Comparison of ENCODE assay signal across 29 cellular contexts in genomic region chr20:824916-825315, GRCh38. TPM values are rescaled to one million over a fixed set of nuclear protein-coding genes. Genes with fewer than 3 reads are reported as not detected.
"Had no signal": no experiment of that assay in that cellular context is flagged by ENCODE, and none has a peak within 500 bp of the region (broad histone marks: within the 10 kb centered on the region; RNA-seq: fewer than 3 reads in every experiment).

No MANE protein-coding gene starts in this region.

- H3K27ac Mint-ChIP-seq: activated CD8-positive, alpha-beta T cell treated with anti-CD3 and anti-CD28 coated beads, Interleukin-2, amount 10 ng/mL, durations not matched to agents 7 days and 5 days; activated naive CD4-positive, alpha-beta T cell treated with anti-CD3 and anti-CD28 coated beads, Interleukin-2, amount 10 ng/mL, durations not matched to agents 7 days and 5 days; activated naive CD8-positive, alpha-beta T cell treated with anti-CD3 and anti-CD28 coated beads, Interleukin-2, amount 50 U/mL, for 24 hours; activated T-cell treated with anti-CD3 and anti-CD28 coated beads, Interleukin-2, amount 50 U/mL, for 24 hours; endodermal cell; immature natural killer cell; stimulated activated memory B cell treated with anti-CD40 and anti-IgM and Interleukin-4, amounts not matched to agents 10 μg/mL and 1 μg/mL and 100 μg/mL, for 72 hours; stimulated activated naive CD8-positive, alpha-beta T cell treated with anti-CD3 and anti-CD28 coated beads, Interleukin-15, amount 100 ng/mL, for 72 hours; T-helper 1 cell treated with Interleukin-12 subunit alpha and Interleukin-12 subunit beta and Interleukin-4 antibody, amounts not matched to agents 30 μg/mL and 1 μg/mL, for 36 hours had no signal

- H3K27ac ChIP-seq: heart left ventricle, suprapubic skin, tibial artery, WERI-Rb-1 had no signal

- H3K4me1 ChIP-seq: suprapubic skin, tibial artery had no signal

- H3K4me3 ChIP-seq: heart left ventricle, suprapubic skin, tibial artery had no signal

- H3K4me3 Mint-ChIP-seq: activated CD8-positive, alpha-beta T cell treated with anti-CD3 and anti-CD28 coated beads, Interleukin-2, amount 10 ng/mL, durations not matched to agents 7 days and 5 days; activated naive CD4-positive, alpha-beta T cell treated with anti-CD3 and anti-CD28 coated beads, Interleukin-2, amount 10 ng/mL, durations not matched to agents 7 days and 5 days; activated naive CD8-positive, alpha-beta T cell treated with anti-CD3 and anti-CD28 coated beads, Interleukin-2, amount 50 U/mL, for 24 hours; activated T-cell treated with anti-CD3 and anti-CD28 coated beads, Interleukin-2, amount 50 U/mL, for 24 hours; endodermal cell; immature natural killer cell; naive thymus-derived CD8-positive, alpha-beta T cell; neural crest cell; stimulated activated memory B cell treated with anti-CD40 and anti-IgM and Interleukin-4, amounts not matched to agents 10 μg/mL and 1 μg/mL and 100 μg/mL, for 72 hours; stimulated activated naive CD8-positive, alpha-beta T cell treated with anti-CD3 and anti-CD28 coated beads, Interleukin-15, amount 100 ng/mL, for 72 hours; T-helper 1 cell treated with Interleukin-12 subunit alpha and Interleukin-12 subunit beta and Interleukin-4 antibody, amounts not matched to agents 30 μg/mL and 1 μg/mL, for 36 hours had no signal

- H3K9me3 Mint-ChIP-seq: activated naive CD4-positive, alpha-beta T cell treated with anti-CD3 and anti-CD28 coated beads, Interleukin-2, amount 10 ng/mL, durations not matched to agents 7 days and 5 days; activated naive CD8-positive, alpha-beta T cell treated with anti-CD3 and anti-CD28 coated beads, Interleukin-2, amount 50 U/mL, for 24 hours; activated T-cell treated with anti-CD3 and anti-CD28 coated beads, Interleukin-2, amount 50 U/mL, for 24 hours; immature natural killer cell; naive thymus-derived CD8-positive, alpha-beta T cell; neural crest cell; stimulated activated memory B cell treated with anti-CD40 and anti-IgM and Interleukin-4, amounts not matched to agents 10 μg/mL and 1 μg/mL and 100 μg/mL, for 72 hours; stimulated activated naive CD8-positive, alpha-beta T cell treated with anti-CD3 and anti-CD28 coated beads, Interleukin-15, amount 100 ng/mL, for 72 hours; T-helper 1 cell treated with Interleukin-12 subunit alpha and Interleukin-12 subunit beta and Interleukin-4 antibody, amounts not matched to agents 30 μg/mL and 1 μg/mL, for 36 hours had no signal

- H3K9me3 ChIP-seq: heart left ventricle, suprapubic skin, tibial artery had no signal

- H3K4me1 Mint-ChIP-seq: activated naive CD4-positive, alpha-beta T cell treated with anti-CD3 and anti-CD28 coated beads, Interleukin-2, amount 10 ng/mL, durations not matched to agents 7 days and 5 days had no signal

- H3K36me3 ChIP-seq: heart left ventricle, suprapubic skin, tibial artery, WERI-Rb-1 had no signal

- H3K27me3 ChIP-seq: heart left ventricle, suprapubic skin, tibial artery had no signal

- DNase-seq: activated CD4-positive, alpha-beta T cell treated with anti-CD3 and anti-CD28 coated beads, Interleukin-2, amount 50 U/mL, for 1 hour; activated CD8-positive, alpha-beta T cell treated with anti-CD3 and anti-CD28 coated beads, Interleukin-2, amount 10 ng/mL, durations not matched to agents 7 days and 5 days; activated gamma-delta T cell; activated naive CD4-positive, alpha-beta T cell treated with anti-CD3 and anti-CD28 coated beads, Interleukin-2, amount 10 ng/mL, durations not matched to agents 7 days and 5 days; activated naive CD8-positive, alpha-beta T cell treated with anti-CD3 and anti-CD28 coated beads, Interleukin-2, amount 50 U/mL, for 24 hours; activated T-cell treated with anti-CD3 and anti-CD28 coated beads, Interleukin-2, amount 50 U/mL, for 24 hours; amygdala; caudate nucleus; endodermal cell; foreskin fibroblast; heart left ventricle; hypothalamus; immature natural killer cell; midbrain; naive thymus-derived CD8-positive, alpha-beta T cell; occipital lobe; right cardiac atrium; stimulated activated CD4-positive, alpha-beta T cell treated with anti-CD3 and anti-CD28 coated beads, Interleukin-12 subunit alpha, Interleukin-12 subunit beta, amount 100 ng/mL, for 4 hours; stimulated activated CD4-positive, alpha-beta T cell treated with anti-CD3 and anti-CD28 coated beads, Interleukin-4, amount 100 ng/mL, for 1 hour; stimulated activated naive CD8-positive, alpha-beta T cell treated with anti-CD3 and anti-CD28 coated beads, Interleukin-15, amount 100 ng/mL, for 72 hours; SW 1271; T1000; WERI-Rb-1 had no signal

- H3K27me3 Mint-ChIP-seq: activated naive CD8-positive, alpha-beta T cell treated with anti-CD3 and anti-CD28 coated beads, Interleukin-2, amount 50 U/mL, for 24 hours; activated T-cell treated with anti-CD3 and anti-CD28 coated beads, Interleukin-2, amount 50 U/mL, for 24 hours; naive thymus-derived CD8-positive, alpha-beta T cell; stimulated activated naive CD8-positive, alpha-beta T cell treated with anti-CD3 and anti-CD28 coated beads, Interleukin-15, amount 100 ng/mL, for 72 hours had no signal

- H3K36me3 Mint-ChIP-seq: activated naive CD4-positive, alpha-beta T cell treated with anti-CD3 and anti-CD28 coated beads, Interleukin-2, amount 10 ng/mL, durations not matched to agents 7 days and 5 days; immature natural killer cell; naive thymus-derived CD8-positive, alpha-beta T cell; stimulated activated memory B cell treated with anti-CD40 and anti-IgM and Interleukin-4, amounts not matched to agents 10 μg/mL and 1 μg/mL and 100 μg/mL, for 72 hours had no signal

RNA-seq across cellular contexts. Expression of gene SLC52A3, which starts 56.6 kb away (rescaled TPM):
- total RNA-seq: activated CD8-positive, alpha-beta T cell treated with anti-CD3 and anti-CD28 coated beads, Interleukin-2, amount 10 ng/mL, durations not matched to agents 7 days and 5 days; neural crest cell; occipital lobe; skeletal muscle tissue had no signal
- polyA plus RNA-seq: immature natural killer cell had no signal
